ENCODE assay signal across 31 cellular contexts in genomic region chr17:61659437-61659836, GRCh38.
"Had no signal": no experiment of that assay in that cellular context is flagged by ENCODE, and none has a peak within 500 bp of the region (broad histone marks: within the 10 kb centered on the region; RNA-seq: fewer than 3 reads in every experiment).

No MANE protein-coding gene starts in this region.

- H3K4me1 ChIP-seq: left lung, lower lobe of right lung, neural progenitor cell, parathyroid adenoma, psoas muscle, right atrium auricular region, stomach, testis, thyroid gland, transverse colon, upper lobe of left lung, vagina had no signal

- H3K27me3 ChIP-seq: neural progenitor cell, neutrophil, right atrium auricular region, stomach, testis, thyroid gland, transverse colon, upper lobe of left lung, vagina had no signal

- H3K36me3 ChIP-seq: left lung, lower lobe of right lung, neural progenitor cell, neutrophil, right atrium auricular region, stomach, thyroid gland, transverse colon, upper lobe of left lung, vagina had no signal

- DNase-seq: hypothalamus; immature natural killer cell; kidney; left colon; left lung; lower lobe of right lung; mammary epithelial cell; mesendoderm; naive B cell; natural killer cell; nephron progenitor cell; occipital lobe; psoas muscle; stimulated activated CD4-positive, alpha-beta T cell treated with anti-CD3 and anti-CD28 coated beads, Interleukin-12 subunit alpha, Interleukin-12 subunit beta, amount 100 ng/mL, for 4 hours; stimulated activated CD4-positive, alpha-beta T cell treated with anti-CD3 and anti-CD28 coated beads, Interleukin-15, amount 100 ng/mL, for 24 hours; stimulated activated CD4-positive, alpha-beta T cell treated with anti-CD3 and anti-CD28 coated beads, Interleukin-2, amount 100 ng/mL, for 24 hours; stimulated activated CD4-positive, alpha-beta T cell treated with anti-CD3 and anti-CD28 coated beads, Interleukin-4, amount 100 ng/mL, for 1 hour; stimulated activated naive B cell treated with anti-CD40 and anti-IgM and Interleukin-4, amounts not matched to agents 10 μg/mL and 1 μg/mL and 100 μg/mL, for 72 hours; stimulated activated naive CD8-positive, alpha-beta T cell treated with anti-CD3 and anti-CD28 coated beads, Interleukin-15, Interleukin-2, amounts not matched to agents 100 U/mL and 50 U/mL, for 24 hours; stomach; testis; thyroid gland; transverse colon; upper lobe of left lung had no signal

- FAIRE-seq: islet of Langerhans, kidney had no signal

- H3K9ac ChIP-seq: neural progenitor cell, parathyroid adenoma had no signal

- H3K79me2 ChIP-seq: parathyroid adenoma had no signal

- H3K4me3 ChIP-seq: left lung, lower lobe of right lung, neural progenitor cell, psoas muscle, right atrium auricular region, skin epidermis, stomach, testis, thyroid gland, transverse colon, upper lobe of left lung, vagina had no signal

- H3K4me2 ChIP-seq: neural progenitor cell had no signal

- H3K27ac ChIP-seq: left lung, lower lobe of right lung, neural progenitor cell, neutrophil, parathyroid adenoma, psoas muscle, right atrium auricular region, skin epidermis, stomach, testis, thyroid gland, transverse colon, upper lobe of left lung, vagina had no signal

- H2AFZ ChIP-seq: neural progenitor cell, parathyroid adenoma had no signal

- H3K9me3 ChIP-seq: left lung, lower lobe of right lung, neutrophil, psoas muscle, right atrium auricular region, testis, thyroid gland, transverse colon, upper lobe of left lung, vagina had no signal
